21 cellular contexts compared by ENCODE assay signal in the genomic region with DNA sequence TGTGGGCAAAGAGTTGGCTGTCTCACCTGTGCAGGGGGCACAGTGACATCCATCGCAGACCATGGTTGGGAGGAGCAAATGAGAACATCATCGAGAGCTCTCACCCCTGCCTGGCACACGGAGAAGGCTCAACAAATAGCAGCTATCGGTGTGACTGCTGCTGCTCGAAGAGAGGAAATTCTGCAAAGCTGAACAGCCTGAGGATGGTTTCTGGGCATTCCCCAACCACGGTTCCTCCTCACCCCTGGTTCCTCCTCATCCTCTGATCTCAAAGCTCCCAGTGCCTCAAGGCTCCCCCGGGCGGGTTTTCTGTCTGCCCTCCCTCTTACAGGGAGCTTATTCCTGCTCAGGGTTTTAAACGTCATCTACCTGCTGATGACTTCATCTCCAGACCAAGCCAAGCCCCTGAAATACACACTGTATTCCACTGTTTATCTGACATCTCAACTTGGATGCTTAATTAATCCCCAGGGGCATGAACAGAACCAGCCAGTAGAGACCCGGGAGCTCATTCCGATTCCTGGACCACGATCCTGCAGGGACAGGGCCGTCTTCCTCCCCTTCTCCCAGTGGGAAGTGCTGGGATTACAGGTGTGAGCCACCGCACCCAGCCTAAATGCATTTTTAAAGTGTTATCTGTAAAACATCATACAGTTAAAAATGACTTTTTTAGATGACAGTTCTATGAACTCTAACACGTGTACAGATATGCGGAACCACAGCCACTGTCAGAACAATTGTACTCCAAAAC. TPM values are rescaled to one million over a fixed set of nuclear protein-coding genes. Genes with fewer than 3 reads are reported as not detected.
DNase-seq lines count a peak whose midpoint lies in the region; ATAC-seq, FAIRE-seq and TF ChIP-seq lines count a peak whose summit lies in the region.
"Had no signal": no experiment of that assay in that cellular context is flagged by ENCODE, and none has a peak within 500 bp of the region (broad histone marks: within the 10 kb centered on the region; RNA-seq: fewer than 3 reads in every experiment).

No MANE protein-coding gene starts in this region.

- H3K4me3 ChIP-seq in kidney (ENCODE audit: low read length in 2 of 2), result no peak overlapping the region
- H3K4me3 ChIP-seq: colonic mucosa, suprapubic skin had no signal

- DNase-seq in activated T-cell treated with anti-CD3 and anti-CD28 coated beads, Interleukin-2, amount 50 U/mL, for 4 hours, result peak; percentile 57
- DNase-seq in activated T-cell treated with anti-CD3 and anti-CD28 coated beads for 4 hours (no peak), memory B cell (ENCODE audit: low spot score in 2 of 2) (no peak), frontal cortex (ENCODE audit: low spot score in 2 of 2) (no peak), kidney (no peak)
- DNase-seq: colonic mucosa; COR-L47; EL; hypothalamus; KBM-7; mesendoderm; NCI-H1048; NCI-H2029 treated with DMSO at 0.1 percent for 48 hours; NCI-H510A; stimulated activated CD4-positive, alpha-beta T cell treated with anti-CD3 and anti-CD28 coated beads, Interleukin-4, amount 100 ng/mL, for 4 hours had no signal

- TF ChIP-seq CTCF in kidney (IDR thresholded peaks at IDR 0.05; ENCODE audit: borderline replicate concordance, extremely low read depth, insufficient read depth), result no peak

- peaks cover 5% of the 10 kb centered on the region for H3K27me3 Mint-ChIP-seq in activated T-cell treated with anti-CD3 and anti-CD28 coated beads, Interleukin-2, amount 50 U/mL, for 4 hours (ENCODE audit: low read depth)
- H3K27me3 Mint-ChIP-seq in activated T-helper 17 cell treated with anti-CD3 and anti-CD28 coated beads, Interleukin-2, amount 50 U/mL, for 72 hours, result no peaks in the 10 kb centered on the region
- H3K27me3 Mint-ChIP-seq in memory B cell, result peaks cover 1% of the 10 kb centered on the region

- no peaks in the 10 kb centered on the region for H3K9me3 ChIP-seq in kidney (ENCODE audit: control insufficient read depth in 1 of 2, low read length in 2 of 2)
- H3K9me3 ChIP-seq: colonic mucosa, suprapubic skin had no signal

- H3K9me3 Mint-ChIP-seq in activated T-cell treated with anti-CD3 and anti-CD28 coated beads, Interleukin-2, amount 50 U/mL, for 4 hours, result no peaks in the 10 kb centered on the region
- H3K9me3 Mint-ChIP-seq in activated T-helper 17 cell treated with anti-CD3 and anti-CD28 coated beads, Interleukin-2, amount 50 U/mL, for 72 hours, result no peaks in the 10 kb centered on the region
- H3K9me3 Mint-ChIP-seq in memory B cell, result no peaks in the 10 kb centered on the region
- H3K9me3 Mint-ChIP-seq: neural crest cell had no signal

- no peak overlapping the region for H3K27ac Mint-ChIP-seq in activated T-helper 17 cell treated with anti-CD3 and anti-CD28 coated beads, Interleukin-2, amount 50 U/mL, for 72 hours
- no peak overlapping the region for H3K27ac Mint-ChIP-seq in memory B cell

- no peak overlapping the region for H3K4me3 Mint-ChIP-seq in activated T-cell treated with anti-CD3 and anti-CD28 coated beads, Interleukin-2, amount 50 U/mL, for 4 hours
- no peak overlapping the region for H3K4me3 Mint-ChIP-seq in activated T-helper 17 cell treated with anti-CD3 and anti-CD28 coated beads, Interleukin-2, amount 50 U/mL, for 72 hours
- no peak overlapping the region for H3K4me3 Mint-ChIP-seq in memory B cell
- H3K4me3 Mint-ChIP-seq: neural crest cell had no signal

- peaks cover 17% of the 10 kb centered on the region for H3K4me1 Mint-ChIP-seq in activated T-cell treated with anti-CD3 and anti-CD28 coated beads, Interleukin-2, amount 50 U/mL, for 4 hours (ENCODE audit: low read depth)
- H3K4me1 Mint-ChIP-seq in activated T-helper 17 cell treated with anti-CD3 and anti-CD28 coated beads, Interleukin-2, amount 50 U/mL, for 72 hours, result peaks cover 5% of the 10 kb centered on the region
- no peaks in the 10 kb centered on the region for H3K4me1 Mint-ChIP-seq in memory B cell
- H3K4me1 Mint-ChIP-seq: neural crest cell had no signal

- no peak overlapping the region for H3K9ac ChIP-seq in kidney (ENCODE audit: low read length in 2 of 2)

- intact Hi-C loops in kidney (cut with DNase I), result no loop called here

- H3K4me1 ChIP-seq in kidney (ENCODE audit: control insufficient read depth in 1 of 2, insufficient read depth in 1 of 2, low read depth in 1 of 2, low read length in 2 of 2), result peaks cover 0 to 2% of the 10 kb centered on the region in 2 donors
- H3K4me1 ChIP-seq: colonic mucosa, suprapubic skin had no signal

- peak; percentile 43 to 66 for ATAC-seq in activated T-cell treated with anti-CD3 and anti-CD28 coated beads, Interleukin-2, amount 50 U/mL, for 4 hours
- ATAC-seq in HG02610 (IDR thresholded peaks at IDR 0.05; ENCODE audit: unreplicated experiment), result peak; percentile 40
- peak; percentile 50 for ATAC-seq in activated T-helper 17 cell treated with anti-CD3 and anti-CD28 coated beads, Interleukin-2, amount 50 U/mL, for 72 hours (replicated peaks)
- peak; percentile 60 for ATAC-seq in memory B cell (ENCODE audit: low read depth)
- no peak for ATAC-seq in GM18502 (IDR thresholded peaks at IDR 0.05; ENCODE audit: poor library complexity, unreplicated experiment)

- no peaks in the 10 kb centered on the region for H3K36me3 Mint-ChIP-seq in activated T-cell treated with anti-CD3 and anti-CD28 coated beads, Interleukin-2, amount 50 U/mL, for 4 hours (ENCODE audit: insufficient read depth)
- H3K36me3 Mint-ChIP-seq in activated T-helper 17 cell treated with anti-CD3 and anti-CD28 coated beads, Interleukin-2, amount 50 U/mL, for 72 hours (ENCODE audit: low read depth), result no peaks in the 10 kb centered on the region
- no peaks in the 10 kb centered on the region for H3K36me3 Mint-ChIP-seq in memory B cell

- no peak overlapping the region for H3K27ac ChIP-seq in kidney (ENCODE audit: low read depth in 2 of 2, low read length in 2 of 2)
- H3K27ac ChIP-seq: colonic mucosa, suprapubic skin had no signal

- FAIRE-seq in frontal cortex (lab: Jason Lieb, UNC) (no peak), kidney (lab: Jason Lieb, UNC) (no peak)
- FAIRE-seq: endothelial cell of umbilical vein had no signal

- no peaks in the 10 kb centered on the region for H3K36me3 ChIP-seq in kidney (ENCODE audit: control insufficient read depth in 1 of 2, insufficient read depth in 2 of 2, low read length in 2 of 2)
- H3K36me3 ChIP-seq: colonic mucosa, suprapubic skin had no signal

RNA-seq across cellular contexts. Expression of gene NOM1, which starts 19.5 kb away (rescaled TPM):
- 10 to 100 TPM; 46.3 to 49.3 (median 47.4) TPM for total RNA-seq in activated T-cell treated with anti-CD3 and anti-CD28 coated beads, Interleukin-2, amount 50 U/mL, for 4 hours
- total RNA-seq in activated T-helper 17 cell treated with anti-CD3 and anti-CD28 coated beads, Interleukin-2, amount 50 U/mL, for 72 hours, result 10 to 100 TPM; 20.5 to 37.4 TPM
- total RNA-seq in frontal cortex (22.8 TPM), kidney (17.6 TPM)
- 5.8 TPM for polyA plus RNA-seq in kidney (ENCODE audit: insufficient read depth, low read depth, low replicate concordance)

RNA-seq across cellular contexts. Expression of gene LMBR1, which starts 37.0 kb away (rescaled TPM):
- total RNA-seq in activated T-cell treated with anti-CD3 and anti-CD28 coated beads, Interleukin-2, amount 50 U/mL, for 4 hours, result 10 to 100 TPM; 31.8 to 37.4 (median 36.2) TPM
- 10 to 100 TPM; 38.7 to 48.0 TPM for total RNA-seq in activated T-helper 17 cell treated with anti-CD3 and anti-CD28 coated beads, Interleukin-2, amount 50 U/mL, for 72 hours
- total RNA-seq in frontal cortex (207 TPM), kidney (82.6 TPM)
- polyA plus RNA-seq in kidney (ENCODE audit: insufficient read depth, low read depth, low replicate concordance), result 19.6 TPM
